ENCODE assay signal across 8 cellular contexts in the genomic region with DNA sequence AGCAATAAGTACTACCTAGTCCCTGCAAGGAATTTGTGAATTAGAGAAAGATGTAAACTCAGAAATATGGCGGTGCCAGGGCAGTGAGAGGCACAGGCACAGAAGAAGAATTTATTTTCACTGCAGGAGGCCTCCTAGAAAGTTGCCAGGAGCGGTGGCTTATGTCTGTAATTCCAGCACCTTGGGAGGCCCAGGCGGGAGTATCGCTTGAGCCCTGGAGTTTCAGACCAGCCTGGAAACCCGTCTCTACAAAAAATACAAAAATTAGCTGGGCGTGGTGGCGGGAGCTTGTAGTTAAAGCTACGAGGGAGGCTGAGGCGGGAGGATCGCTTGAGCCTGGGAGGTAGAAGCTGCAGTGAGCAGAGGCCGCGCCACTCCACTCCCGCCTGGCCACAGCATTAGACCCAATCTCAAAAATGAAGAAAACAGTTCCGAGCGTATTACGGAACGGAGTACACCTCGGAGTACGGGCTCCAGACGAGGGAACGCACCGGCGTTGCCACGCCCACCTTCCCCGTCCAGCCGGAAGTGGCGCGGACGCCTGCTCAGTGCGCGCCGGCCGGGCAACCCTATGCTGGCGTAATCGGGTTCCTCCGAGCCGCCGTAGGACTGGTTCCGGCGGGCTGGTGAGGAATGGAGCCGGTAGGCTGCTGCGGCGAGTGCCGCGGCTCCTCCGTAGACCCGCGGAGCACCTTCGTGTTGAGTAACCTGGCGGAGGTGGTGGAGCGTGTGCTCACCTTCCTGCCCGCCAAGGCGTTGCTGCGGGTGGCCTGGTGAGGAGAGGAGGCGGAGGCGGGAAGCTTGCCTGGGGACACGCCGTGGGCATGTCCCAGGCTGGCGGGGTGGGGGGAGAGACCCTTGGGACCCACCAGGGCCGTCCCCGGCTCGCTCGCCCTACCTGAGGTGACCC. TPM values are rescaled to one million over a fixed set of nuclear protein-coding genes. Genes with fewer than 3 reads are reported as not detected.
DNase-seq lines count a peak whose midpoint lies in the region; ATAC-seq, FAIRE-seq and TF ChIP-seq lines count a peak whose summit lies in the region.

A gene (plus strand): TSS at position 548 of the 910 bp plus-strand sequence. CDS start 86 bp downstream, at position 634.

- no peaks in the 10 kb centered on the region for H3K27me3 ChIP-seq in aorta (ENCODE audit: control insufficient read depth in 1 of 2, insufficient read depth in 2 of 2, low read length in 1 of 2)

- H3K9me3 ChIP-seq in aorta (ENCODE audit: control insufficient read depth, low read length), result no peaks in the 10 kb centered on the region

- intact Hi-C loops in aorta (cut with DNase I), result no loop called here

- H3K27ac ChIP-seq in aorta (ENCODE audit: low read depth in 1 of 2, low read length in 2 of 2), result peak within 1 kb of the TSS in 1 of 2 donors; percentile 47

- FAIRE-seq in GM18507 (lab: Jason Lieb, UNC), result peak; percentile 88

- H3K36me3 ChIP-seq in aorta (ENCODE audit: control insufficient read depth in 1 of 2, insufficient read depth in 2 of 2, low read length in 1 of 2), result peaks cover 0 to 1% of the 10 kb centered on the region in 2 donors

- H3K4me1 ChIP-seq in aorta (ENCODE audit: control insufficient read depth in 1 of 2, insufficient read depth in 2 of 2, low read length in 2 of 2), result peaks cover 0 to 2% of the 10 kb centered on the region in 2 donors

- peak within 1 kb of the TSS; percentile 91 for H3K4me3 ChIP-seq in astrocyte of the cerebellum (ENCODE audit: low read depth, low read length)
- H3K4me3 ChIP-seq in aorta (ENCODE audit: low read length in 2 of 2), result peak within 1 kb of the TSS; percentile 46 to 72

- 2% methylated on average over 63 of the region's 63 CpGs for WGBS in aorta, 2 donors

- DNase-seq in GM18507 (ENCODE audit: extremely low spot score, insufficient read length, low read depth) (peak; percentile 76), NCI-H1694 treated with DMSO at 0.1 percent for 48 hours (lab: John Stamatoyannopoulos, UW) (peak; percentile 68), T-helper 9 cell (peak; percentile 81), astrocyte of the cerebellum (ENCODE audit: low read depth) (peak; percentile 71), hepatic stellate cell (ENCODE audit: low spot score) (peak; percentile 81), renal cortical epithelial cell (ENCODE audit: low read depth) (peak; percentile 72), aorta (peak; percentile 95 to 97)

- ATAC-seq in HG02938 (IDR thresholded peaks at IDR 0.05; ENCODE audit: unreplicated experiment) (peak; percentile 74), aorta (ENCODE audit: low FRiP score) (peak; percentile 99)

- in situ Hi-C loops in astrocyte of the cerebellum (cut with HindIII; ENCODE audit: low sequenced_read_pairs), result no loop called here

- no peak for TF ChIP-seq CTCF in astrocyte of the cerebellum (IDR thresholded peaks at IDR 0.05; ENCODE audit: low read depth, low read length, missing control alignments)

RNA-seq across cellular contexts. Expression of the gene that starts here (rescaled TPM):
- total RNA-seq in renal cortical epithelial cell (58.6 and 62.5 TPM in 2 replicates), aorta (10 to 100 TPM; 15.8 to 18.3 TPM)
- polyA plus RNA-seq in aorta, result 10 to 100 TPM; 12.5 to 18.9 TPM
